Comparison of ENCODE assay signal across 11 cellular contexts in the genomic region with DNA sequence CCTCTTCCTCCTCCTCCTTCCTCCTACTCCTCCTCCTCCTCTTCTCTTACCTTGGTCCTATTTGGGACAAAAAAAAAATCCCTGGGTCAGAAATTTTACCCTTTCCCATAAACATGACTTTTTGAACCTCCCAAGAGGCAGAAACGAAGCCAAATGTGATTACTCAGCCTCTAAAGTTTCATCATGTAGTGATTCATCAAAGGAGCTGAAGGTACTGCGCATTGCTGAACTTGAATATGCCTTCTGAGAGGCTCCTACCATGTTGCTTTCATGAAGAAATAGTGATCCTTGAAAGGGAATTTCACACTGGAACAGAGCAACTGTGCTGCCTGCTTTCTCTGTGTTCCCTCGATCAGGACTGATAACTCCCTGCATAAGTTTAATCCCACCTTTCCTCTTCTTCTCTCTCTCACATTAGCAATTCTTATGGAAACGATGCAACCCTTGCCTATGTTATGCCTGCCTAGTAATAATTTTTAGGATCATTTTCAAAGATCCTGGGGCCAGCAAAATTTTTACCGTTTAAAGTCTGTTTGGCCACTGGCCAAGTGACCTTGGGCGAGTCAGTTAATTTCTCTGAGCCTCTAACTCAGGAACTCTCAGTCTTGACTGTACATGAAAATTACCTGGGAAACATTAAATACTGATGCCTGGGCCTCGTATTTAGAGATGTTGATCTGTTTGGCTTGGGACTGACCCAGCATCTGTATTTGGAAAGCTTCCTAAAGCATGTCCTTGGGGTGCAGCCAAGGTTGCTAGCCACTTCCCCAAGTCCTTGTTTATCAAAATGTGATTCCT.
DNase-seq lines count a peak whose midpoint lies in the region; ATAC-seq, FAIRE-seq and TF ChIP-seq lines count a peak whose summit lies in the region.
"Had no signal": no experiment of that assay in that cellular context is flagged by ENCODE, and none has a peak within 500 bp of the region (broad histone marks: within the 10 kb centered on the region; RNA-seq: fewer than 3 reads in every experiment).

No MANE protein-coding gene starts in this region.

- POLR2A ChIA-PET in HEK293 (lab: Yijun Ruan, JAX) (no interaction called here), K562 (lab: Yijun Ruan, JAX) (no interaction called here)

- FAIRE-seq in K562 (lab: Jason Lieb, UNC), result no peak

- H3K36me3 ChIP-seq in HEK293 (ENCODE audit: control insufficient read depth in 2 of 2, insufficient read depth in 1 of 2, low read length in 2 of 2) (no peaks in the 10 kb centered on the region), K562 (ENCODE audit: control insufficient read depth, insufficient read depth, low read length) (no peaks in the 10 kb centered on the region), right lobe of liver (no peaks in the 10 kb centered on the region), Karpas-422 (ENCODE audit: insufficient read depth, low read length) (no peaks in the 10 kb centered on the region)
- H3K36me3 ChIP-seq: tibial nerve had no signal

- in situ Hi-C loops in K562 (cut with MboI) (no loop called here), GM13977 (cut with MboI; ENCODE audit: low pct_unique_long_range_greater_than_20kb, low sequenced_read_pairs, unreplicated experiment) (no loop called here)

- H3K4me3 ChIP-seq in HEK293 (ENCODE audit: low read depth, low read length), result no peak overlapping the region
- no peak overlapping the region for H3K4me3 ChIP-seq in K562
- no peak overlapping the region for H3K4me3 ChIP-seq in right lobe of liver
- H3K4me3 ChIP-seq in Karpas-422 (ENCODE audit: low read length), result no peak overlapping the region

- 0% methylated on average over 7 of the region's 7 CpGs for WGBS in K562 (ENCODE audit: insufficient coverage, low coverage, missing lambda C conversion rate)
- 18% methylated on average over 7 of the region's 7 CpGs for WGBS in right lobe of liver (ENCODE audit: insufficient coverage, low coverage, low lambda C conversion rate, missing lambda C conversion rate)

- H3K79me2 ChIP-seq in K562 (ENCODE audit: control insufficient read depth, insufficient read depth, low read length), result no peaks in the 10 kb centered on the region
- H3K79me2 ChIP-seq in Karpas-422 (ENCODE audit: low read length), result no peaks in the 10 kb centered on the region

- ATAC-seq in K562 (no peak), right lobe of liver (peak; percentile 83 to 86 (median 85)), HG02840 (IDR thresholded peaks at IDR 0.05; ENCODE audit: low FRiP score, unreplicated experiment) (no peak), HG03039 (IDR thresholded peaks at IDR 0.05; ENCODE audit: unreplicated experiment) (no peak)

- no peaks in the 10 kb centered on the region for H3K27me3 ChIP-seq in K562 (ENCODE audit: control insufficient read depth in 2 of 2, insufficient read depth in 2 of 2, low read length in 2 of 2)
- no peaks in the 10 kb centered on the region for H3K27me3 ChIP-seq in right lobe of liver
- no peaks in the 10 kb centered on the region for H3K27me3 ChIP-seq in Karpas-422 (ENCODE audit: low read length)
- H3K27me3 ChIP-seq: tibial nerve had no signal

- H3K9ac ChIP-seq in K562 (ENCODE audit: insufficient read depth in 1 of 2, low read depth in 2 of 2, low read length in 2 of 2), result no peak overlapping the region
- no peak overlapping the region for H3K9ac ChIP-seq in Karpas-422 (ENCODE audit: low read length)

- DNase-seq in A172 (ENCODE audit: low spot score) (peak; percentile 87), K562 (ENCODE audit: extremely low read depth in 1 of 4, low spot score in 3 of 4) (no peak), right lobe of liver (peak in 2 of 3 donors; percentile 57 to 77), Karpas-422 (no peak), GM13977 (ENCODE audit: low spot score) (no peak)
- DNase-seq: activated naive CD8-positive, alpha-beta T cell treated with anti-CD3 and anti-CD28 coated beads, Interleukin-2, amount 10 ng/mL, durations not matched to agents 7 days and 5 days; NCI-H524 treated with DMSO at 0.1 percent for 48 hours had no signal

- H3K9me3 ChIP-seq in HEK293 (ENCODE audit: control insufficient read depth, insufficient read depth, low read depth, low read length) (no peaks in the 10 kb centered on the region), K562 (replicated peaks; ENCODE audit: control insufficient read depth, insufficient read depth, low read depth, low read length) (no peaks in the 10 kb centered on the region), right lobe of liver (no peaks in the 10 kb centered on the region), Karpas-422 (ENCODE audit: low read length) (no peaks in the 10 kb centered on the region)
- H3K9me3 ChIP-seq: tibial nerve had no signal

- no peaks in the 10 kb centered on the region for H3K9me2 ChIP-seq in Karpas-422 (replicated peaks; ENCODE audit: insufficient read depth, low read length)

- H3K4me1 ChIP-seq in HEK293 (ENCODE audit: control insufficient read depth, insufficient read depth, low read length) (no peaks in the 10 kb centered on the region), K562 (replicated peaks in 1 of 2; ENCODE audit: control insufficient read depth in 2 of 2, insufficient read depth in 2 of 2, low read length in 2 of 2) (no peaks in the 10 kb centered on the region), right lobe of liver (peaks cover 0 to 21% (median 7%) of the 10 kb centered on the region in 4 donors), Karpas-422 (ENCODE audit: low read length) (no peaks in the 10 kb centered on the region)

- intact Hi-C loops in K562 (cut with micrococcal nuclease) (no loop called here), right lobe of liver (cut with DNase I) (no loop called here)

- no peak for TF ChIP-seq POLR2A in K562 (conservative IDR thresholded peaks at IDR 0.05)
- no peak for TF ChIP-seq POLR2A in right lobe of liver (IDR thresholded peaks at IDR 0.05)

- H2AFZ ChIP-seq in K562 (ENCODE audit: low read depth, low read length), result no peak overlapping the region
- no peak overlapping the region for H2AFZ ChIP-seq in Karpas-422 (ENCODE audit: low read length)

- no peak for TF ChIP-seq EP300 in K562 (IDR thresholded peaks at IDR 0.05; ENCODE audit: low read length)

- H3K27ac ChIP-seq in HEK293 (ENCODE audit: extremely low read depth, low read depth, low read length) (no peak overlapping the region), K562 (ENCODE audit: extremely low read depth, low read depth, low read length) (no peak overlapping the region), right lobe of liver (peak overlapping the region; percentile 1 to 38 (median 4)), Karpas-422 (ENCODE audit: low read length) (no peak overlapping the region)

- H3K4me2 ChIP-seq in K562 (ENCODE audit: insufficient read depth, low read length) (no peak overlapping the region), Karpas-422 (ENCODE audit: low read depth, low read length, poor library complexity, severe bottlenecking) (no peak overlapping the region)

- no peak for TF ChIP-seq RAD21 in K562 (CRISPR knock-in tag; conservative IDR thresholded peaks at IDR 0.05 in 1 of 2, IDR thresholded peaks at IDR 0.05 in 1 of 2)

- CTCF ChIA-PET in HEK293 (lab: Yijun Ruan, JAX), result interaction anchor here (0.5 kb wide), 1 partner anchor 1000 kb away, joined by 4 read pairs; no protein-coding TSS in a partner anchor
- CTCF ChIA-PET in K562 (lab: Yijun Ruan, JAX; ENCODE audit: low intra/inter-chr PET ratio), result no interaction called here

- H4K20me1 ChIP-seq in K562 (replicated peaks; ENCODE audit: control insufficient read depth, insufficient read depth, low read length) (no peaks in the 10 kb centered on the region), Karpas-422 (ENCODE audit: insufficient read depth, low read depth, low read length) (no peaks in the 10 kb centered on the region)

- no peaks in the 10 kb centered on the region for H3K9me1 ChIP-seq in K562 (ENCODE audit: control insufficient read depth, insufficient read depth, low read length)

- TF ChIP-seq CTCF in HEK293 (tag by site-specific recombination; IDR thresholded peaks at IDR 0.05) (no peak), K562 (IDR thresholded peaks at IDR 0.05 in 2 of 3, conservative IDR thresholded peaks at IDR 0.05 in 1 of 3; ENCODE audit: insufficient read depth in 2 of 3, low read depth in 1 of 3, low read length in 3 of 3) (no peak), right lobe of liver (IDR thresholded peaks at IDR 0.05) (no peak), GM13977 (IDR thresholded peaks at IDR 0.05; ENCODE audit: extremely low read depth, insufficient read depth, missing control alignments) (no peak)

- BruUV-seq in K562 (replicated peaks; lab: Mats Ljungman, UMichigan), result no TSS peak

TF ChIP-seq in HEK293, 187 proteins besides CTCF, POLR2A, EP300 and RAD21 (continues in another document):
- TF ChIP-seq ZNF335 (tag by site-specific recombination; conservative IDR thresholded peaks at IDR 0.05) (peak; percentile 23; the same call in 1 of the 2 replicates), ZBTB17 (tag by site-specific recombination; IDR thresholded peaks at IDR 0.05) (0 out of 2 replicates have a peak, but pooled peaks have one; percentile 17)

TF ChIP-seq in K562, 482 proteins besides CTCF, POLR2A, EP300 and RAD21:
- TF ChIP-seq CEBPG (CRISPR knock-in tag; IDR thresholded peaks at IDR 0.05), result no peak
- 0 out of 4 replicates have a peak, but pooled peaks of 1 of the 2 experiments have one; percentile 14 for TF ChIP-seq CEBPG (tag; conservative IDR thresholded peaks at IDR 0.05 in 1 of 2, IDR thresholded peaks at IDR 0.05 in 1 of 2)
- TF ChIP-seq ZNF175 (CRISPR knock-in tag; IDR thresholded peaks at IDR 0.05; ENCODE audit: low read depth), result no peak
- no peak for TF ChIP-seq ZNF408 (CRISPR knock-in tag; IDR thresholded peaks at IDR 0.05; ENCODE audit: low read depth)
- TF ChIP-seq NFIC (IDR thresholded peaks at IDR 0.05), result 0 out of 2 replicates have a peak, but pooled peaks have one; percentile 14
- TF ChIP-seq POLR3G (IDR thresholded peaks at IDR 0.05; ENCODE audit: extremely low read depth, insufficient read length, insufficient replicate concordance), result peak; percentile 14
- no peak for TF ChIP-seq SIN3A (IDR thresholded peaks at IDR 0.05; ENCODE audit: borderline replicate concordance in 2 of 2, control insufficient read depth in 1 of 2, low read depth in 2 of 2, low read length in 2 of 2)
- peak; percentile 46; the same call in 1 of the 2 replicates for TF ChIP-seq FOSL1 (tag; conservative IDR thresholded peaks at IDR 0.05)

Comparison
In these comparisons a context has a peak if more than half of its experiments do, and no peak if none do; other contexts are left out.
1. DNase-seq: peak in A172 (single experiment) and right lobe of liver (2 of 3); none in K562 (0 of 4), Karpas-422 (single experiment) and GM13977 (single experiment).
2. H3K27ac ChIP-seq: peak in right lobe of liver (3 of 3); none in HEK293 (single experiment), K562 (single experiment) and Karpas-422 (single experiment).
3. ATAC-seq: peak in right lobe of liver (4 of 4); none in K562 (single experiment), HG02840 (single experiment) and HG03039 (single experiment).